1 cellular context compared by ENCODE assay signal in genomic region chr11:45900916-45901617, GRCh38.
TF ChIP-seq lines count a peak whose summit lies in the region.

No MANE protein-coding gene starts in this region.

TF ChIP-seq in SK-N-SH, 30 proteins besides CTCF, POLR2A, EP300 and RAD21 (continued from another document):
- TF ChIP-seq POLR2AphosphoS5 (IDR thresholded peaks at IDR 0.05; ENCODE audit: low read depth, low read length) (no peak), RFX5 (IDR thresholded peaks at IDR 0.05; ENCODE audit: low read length) (no peak), SMC3 (IDR thresholded peaks at IDR 0.05; ENCODE audit: low read depth, low read length) (no peak), CHD2 (IDR thresholded peaks at IDR 0.05; ENCODE audit: low read length, partially characterized antibody) (no peak)
TF ChIP-seq in SK-N-SH: peak in this region for 0.
